1 cellular context compared by ENCODE assay signal in genomic region chr1:61076728-61077675, GRCh38.
TF ChIP-seq lines count a peak whose summit lies in the region.

No MANE protein-coding gene starts in this region.

TF ChIP-seq in HepG2, 621 proteins besides CTCF, POLR2A, EP300 and RAD21 (continued from another document and continues in another):
- TF ChIP-seq KDM2A (CRISPR knock-in tag; IDR thresholded peaks at IDR 0.05; ENCODE audit: borderline replicate concordance, low read depth) (peak; percentile 68; the same call in 1 of the 2 replicates), ZBTB25 (CRISPR knock-in tag; IDR thresholded peaks at IDR 0.05) (peak; percentile 49; the same call in 1 of the 2 replicates), ZNF44 (CRISPR knock-in tag; IDR thresholded peaks at IDR 0.05) (no peak), ZNF615 (CRISPR knock-in tag; IDR thresholded peaks at IDR 0.05; ENCODE audit: borderline replicate concordance) (0 out of 2 replicates have a peak, but pooled peaks have one; percentile 52), HNRNPLL (IDR thresholded peaks at IDR 0.05; ENCODE audit: low read depth, low read length, poor library complexity, severe bottlenecking) (peak; percentile 98), MBNL3 (CRISPR knock-in tag; conservative IDR thresholded peaks at IDR 0.05) (no peak), ZNF629 (CRISPR knock-in tag; conservative IDR thresholded peaks at IDR 0.05) (no peak), ZNF333 (CRISPR knock-in tag; IDR thresholded peaks at IDR 0.05; ENCODE audit: borderline replicate concordance) (no peak), NFYB (CRISPR knock-in tag; IDR thresholded peaks at IDR 0.05) (peak; percentile 68), GABPA (IDR thresholded peaks at IDR 0.05; ENCODE audit: low read depth, low read length) (no peak), GABPA (CRISPR knock-in tag; IDR thresholded peaks at IDR 0.05; ENCODE audit: low read depth) (peak; percentile 56), MIER3 (CRISPR knock-in tag; IDR thresholded peaks at IDR 0.05; ENCODE audit: borderline replicate concordance) (peak; percentile 21; the same call in 1 of the 2 replicates), EHMT2 (IDR thresholded peaks at IDR 0.05; ENCODE audit: borderline replicate concordance, low read depth, low read length) (no peak), TARDBP (CRISPR knock-in tag; IDR thresholded peaks at IDR 0.05) (peak; percentile 73; the same call in 1 of the 2 replicates), PAXIP1 (CRISPR knock-in tag; conservative IDR thresholded peaks at IDR 0.05) (peak; percentile 74), FOXP1 (IDR thresholded peaks at IDR 0.05) (peak; percentile 69), FOXP1 (CRISPR knock-in tag; IDR thresholded peaks at IDR 0.05) (peak; percentile 95), MXD4 (CRISPR knock-in tag; IDR thresholded peaks at IDR 0.05) (peak; percentile 80; the same call in 1 of the 2 replicates), ZSCAN21 (CRISPR knock-in tag; IDR thresholded peaks at IDR 0.05; ENCODE audit: borderline replicate concordance) (peak; percentile 52; the same call in 1 of the 2 replicates), NR2C2 (CRISPR knock-in tag; IDR thresholded peaks at IDR 0.05; ENCODE audit: borderline replicate concordance) (peak; percentile 17; the same call in 1 of the 2 replicates), ZNF281 (CRISPR knock-in tag; IDR thresholded peaks at IDR 0.05; ENCODE audit: borderline replicate concordance) (peak; percentile 94), ZNF644 (CRISPR knock-in tag; IDR thresholded peaks at IDR 0.05; ENCODE audit: low read depth) (no peak), ZNF747 (CRISPR knock-in tag; IDR thresholded peaks at IDR 0.05; ENCODE audit: borderline replicate concordance) (no peak), STAG1 (CRISPR knock-in tag; IDR thresholded peaks at IDR 0.05) (0 out of 2 replicates have a peak, but pooled peaks have one; percentile 2), KLF16 (CRISPR knock-in tag; IDR thresholded peaks at IDR 0.05) (peak in 1 of 2 experiments; percentile 56; a peak in 1 of 4 replicates), ATF1 (CRISPR knock-in tag; IDR thresholded peaks at IDR 0.05) (peak; percentile 43; the same call in 1 of the 2 replicates), CAMTA2 (CRISPR knock-in tag; IDR thresholded peaks at IDR 0.05; ENCODE audit: borderline replicate concordance) (no peak), KDM5A (IDR thresholded peaks at IDR 0.05; ENCODE audit: borderline replicate concordance, low read length) (peak; percentile 35; the same call in 1 of the 2 replicates), MEF2D (CRISPR knock-in tag; IDR thresholded peaks at IDR 0.05) (peak; percentile 46; the same call in 1 of the 2 replicates), CBX1 (IDR thresholded peaks at IDR 0.05; ENCODE audit: low read depth) (no peak), ARID3A (IDR thresholded peaks at IDR 0.05; ENCODE audit: low read depth, low read length) (0 out of 2 replicates have a peak, but pooled peaks have one; percentile 26), REPIN1 (CRISPR knock-in tag; IDR thresholded peaks at IDR 0.05; ENCODE audit: borderline replicate concordance, low read depth) (0 out of 2 replicates have a peak, but pooled peaks have one; percentile 43), ZBTB33 (CRISPR knock-in tag; IDR thresholded peaks at IDR 0.05) (no peak), MYC (CRISPR knock-in tag; IDR thresholded peaks at IDR 0.05; ENCODE audit: borderline replicate concordance) (peak; percentile 92), ESRRA (CRISPR knock-in tag; IDR thresholded peaks at IDR 0.05; ENCODE audit: low read depth) (peak; percentile 28; the same call in 1 of the 2 replicates), NFKBIZ (CRISPR knock-in tag; IDR thresholded peaks at IDR 0.05) (peak; percentile 93; the same call in 1 of the 2 replicates), ZFP82 (CRISPR knock-in tag; IDR thresholded peaks at IDR 0.05; ENCODE audit: borderline replicate concordance) (no peak), MAF1 (CRISPR knock-in tag; IDR thresholded peaks at IDR 0.05; ENCODE audit: borderline replicate concordance) (peak; percentile 75; the same call in 1 of the 2 replicates), NBN (conservative IDR thresholded peaks at IDR 0.05) (no peak), PATZ1 (CRISPR knock-in tag; IDR thresholded peaks at IDR 0.05) (peak; percentile 98), PAX8 (CRISPR knock-in tag; IDR thresholded peaks at IDR 0.05; ENCODE audit: borderline replicate concordance) (no peak), ELF3 (CRISPR knock-in tag; IDR thresholded peaks at IDR 0.05) (peak; percentile 72), MLLT10 (CRISPR knock-in tag; IDR thresholded peaks at IDR 0.05) (no peak)
- TF ChIP-seq, protein P1, sequence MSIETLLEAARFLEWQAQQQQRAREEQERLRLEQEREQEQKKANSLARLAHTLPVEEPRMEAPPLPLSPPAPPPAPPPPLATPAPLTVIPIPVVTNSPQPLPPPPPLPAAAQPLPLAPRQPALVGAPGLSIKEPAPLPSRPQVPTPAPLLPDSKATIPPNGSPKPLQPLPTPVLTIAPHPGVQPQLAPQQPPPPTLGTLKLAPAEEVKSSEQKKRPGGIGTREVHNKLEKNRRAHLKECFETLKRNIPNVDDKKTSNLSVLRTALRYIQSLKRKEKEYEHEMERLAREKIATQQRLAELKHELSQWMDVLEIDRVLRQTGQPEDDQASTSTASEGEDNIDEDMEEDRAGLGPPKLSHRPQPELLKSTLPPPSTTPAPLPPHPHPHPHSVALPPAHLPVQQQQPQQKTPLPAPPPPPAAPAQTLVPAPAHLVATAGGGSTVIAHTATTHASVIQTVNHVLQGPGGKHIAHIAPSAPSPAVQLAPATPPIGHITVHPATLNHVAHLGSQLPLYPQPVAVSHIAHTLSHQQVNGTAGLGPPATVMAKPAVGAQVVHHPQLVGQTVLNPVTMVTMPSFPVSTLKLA (IDR thresholded peaks at IDR 0.05): peak; percentile 86
- TF ChIP-seq, protein P2, sequence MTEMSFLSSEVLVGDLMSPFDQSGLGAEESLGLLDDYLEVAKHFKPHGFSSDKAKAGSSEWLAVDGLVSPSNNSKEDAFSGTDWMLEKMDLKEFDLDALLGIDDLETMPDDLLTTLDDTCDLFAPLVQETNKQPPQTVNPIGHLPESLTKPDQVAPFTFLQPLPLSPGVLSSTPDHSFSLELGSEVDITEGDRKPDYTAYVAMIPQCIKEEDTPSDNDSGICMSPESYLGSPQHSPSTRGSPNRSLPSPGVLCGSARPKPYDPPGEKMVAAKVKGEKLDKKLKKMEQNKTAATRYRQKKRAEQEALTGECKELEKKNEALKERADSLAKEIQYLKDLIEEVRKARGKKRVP (CRISPR knock-in tag; IDR thresholded peaks at IDR 0.05): peak in 1 of 2 experiments; percentile 63; a peak in 2 of 4 replicates
- TF ChIP-seq, protein P3, sequence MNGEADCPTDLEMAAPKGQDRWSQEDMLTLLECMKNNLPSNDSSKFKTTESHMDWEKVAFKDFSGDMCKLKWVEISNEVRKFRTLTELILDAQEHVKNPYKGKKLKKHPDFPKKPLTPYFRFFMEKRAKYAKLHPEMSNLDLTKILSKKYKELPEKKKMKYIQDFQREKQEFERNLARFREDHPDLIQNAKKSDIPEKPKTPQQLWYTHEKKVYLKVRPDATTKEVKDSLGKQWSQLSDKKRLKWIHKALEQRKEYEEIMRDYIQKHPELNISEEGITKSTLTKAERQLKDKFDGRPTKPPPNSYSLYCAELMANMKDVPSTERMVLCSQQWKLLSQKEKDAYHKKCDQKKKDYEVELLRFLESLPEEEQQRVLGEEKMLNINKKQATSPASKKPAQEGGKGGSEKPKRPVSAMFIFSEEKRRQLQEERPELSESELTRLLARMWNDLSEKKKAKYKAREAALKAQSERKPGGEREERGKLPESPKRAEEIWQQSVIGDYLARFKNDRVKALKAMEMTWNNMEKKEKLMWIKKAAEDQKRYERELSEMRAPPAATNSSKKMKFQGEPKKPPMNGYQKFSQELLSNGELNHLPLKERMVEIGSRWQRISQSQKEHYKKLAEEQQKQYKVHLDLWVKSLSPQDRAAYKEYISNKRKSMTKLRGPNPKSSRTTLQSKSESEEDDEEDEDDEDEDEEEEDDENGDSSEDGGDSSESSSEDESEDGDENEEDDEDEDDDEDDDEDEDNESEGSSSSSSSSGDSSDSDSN (CRISPR knock-in tag; IDR thresholded peaks at IDR 0.05): peak; percentile 78
